8 cellular contexts compared by ENCODE assay signal in genomic region chr1:36160388-36160948, GRCh38. TPM values are rescaled to one million over a fixed set of nuclear protein-coding genes. Genes with fewer than 3 reads are reported as not detected.
A peak's percentile ranks its signal among the peaks of the same experiment; 100 is the strongest.
DNase-seq lines count a peak whose midpoint lies in the region; ATAC-seq and TF ChIP-seq lines count a peak whose summit lies in the region.

No MANE protein-coding gene starts in this region.

- WGBS in prostate gland, result 61% methylated on average over 4 of the region's 4 CpGs

- intact Hi-C loops in prostate gland (cut with DNase I), result no loop called here

- H3K27ac ChIP-seq in SJSA1 (peak overlapping the region; percentile 72), prostate gland (peak overlapping the region; percentile 85 to 100)

- peaks cover 19% of the 10 kb centered on the region for H3K4me1 ChIP-seq in ES-I3 (ENCODE audit: insufficient read depth, low read length)
- peaks cover 42% of the 10 kb centered on the region for H3K4me1 ChIP-seq in SJSA1 (replicated peaks)
- H3K4me1 ChIP-seq in prostate gland (replicated peaks), result peaks cover 61% of the 10 kb centered on the region

- ATAC-seq in HG03521 (IDR thresholded peaks at IDR 0.05; ENCODE audit: unreplicated experiment), result no peak

- H3K4me3 ChIP-seq in SJSA1 (peak overlapping the region; percentile 33), epithelial cell of proximal tubule (ENCODE audit: low read depth, low read length) (peak overlapping the region; percentile 51), prostate gland (peak overlapping the region in 1 of 2 donors; percentile 0)

- H3K9me3 ChIP-seq in ES-I3 (ENCODE audit: control insufficient read depth, insufficient read depth, low read length), result no peaks in the 10 kb centered on the region
- no peaks in the 10 kb centered on the region for H3K9me3 ChIP-seq in SJSA1 (replicated peaks)
- H3K9me3 ChIP-seq in prostate gland, result no peaks in the 10 kb centered on the region

- DNase-seq in SJSA1 (ENCODE audit: low read depth in 1 of 2, low spot score in 2 of 2) (no peak), epithelial cell of proximal tubule (ENCODE audit: low read depth) (no peak), prostate gland (ENCODE audit: low spot score) (no peak), activated gamma-delta T cell treated with Interleukin-2 at 50 U/mL for 16 hours (no peak), NCI-H128 (lab: John Stamatoyannopoulos, UW; ENCODE audit: unreplicated experiment) (no peak), Ammon's horn (ENCODE audit: low spot score) (no peak)

- peak overlapping the region; percentile 84 for H3K9ac ChIP-seq in ES-I3 (ENCODE audit: low read depth, low read length)

- H3K36me3 ChIP-seq in ES-I3 (ENCODE audit: insufficient read depth, low read length) (no peaks in the 10 kb centered on the region), SJSA1 (peaks cover 82% of the 10 kb centered on the region), prostate gland (no peaks in the 10 kb centered on the region)

- H3K27me3 ChIP-seq in SJSA1 (replicated peaks), result no peaks in the 10 kb centered on the region
- no peaks in the 10 kb centered on the region for H3K27me3 ChIP-seq in prostate gland (replicated peaks; ENCODE audit: insufficient read depth)

- TF ChIP-seq CTCF in epithelial cell of proximal tubule (conservative IDR thresholded peaks at IDR 0.05; ENCODE audit: low read depth, low read length), result no peak
- TF ChIP-seq CTCF in prostate gland (IDR thresholded peaks at IDR 0.05), result no peak

- TF ChIP-seq POLR2A in prostate gland (IDR thresholded peaks at IDR 0.05), result no peak

RNA-seq across cellular contexts. Expression of gene MAP7D1, which starts 4.5 kb away (rescaled TPM):
- 191 and 218 TPM in 2 replicates for total RNA-seq in SJSA1 (2014; rRNA removed; shearing (Covaris generic))
- total RNA-seq in epithelial cell of proximal tubule, result 262 and 280 TPM in 2 replicates
- 100 to 1,000 TPM in 1 of 2 donors, 10 to 100 TPM in 1; 97.3 to 132 TPM for total RNA-seq in prostate gland

RNA-seq across cellular contexts. Expression of gene TRAPPC3, which starts 11.2 kb away (rescaled TPM):
- total RNA-seq in SJSA1 (2014; rRNA removed; shearing (Covaris generic)), result 134 and 167 TPM in 2 replicates
- total RNA-seq in epithelial cell of proximal tubule (95.9 and 136 TPM in 2 replicates), prostate gland (10 to 100 TPM; 90.0 to 92.5 TPM)

RNA-seq across cellular contexts. Expression of gene COL8A2, which starts 35.4 kb away (rescaled TPM):
- total RNA-seq in SJSA1 (2014; rRNA removed; shearing (Covaris generic)), result 1.1 and 1.2 TPM in 2 replicates
- total RNA-seq in epithelial cell of proximal tubule (0.06 and 0.65 TPM in 2 replicates), prostate gland (10 to 100 TPM in 1 of 2 donors, 1 to 10 TPM in 1; 7.9 to 10.7 TPM)
